ENCODE assay signal across 8 cellular contexts in the genomic region with DNA sequence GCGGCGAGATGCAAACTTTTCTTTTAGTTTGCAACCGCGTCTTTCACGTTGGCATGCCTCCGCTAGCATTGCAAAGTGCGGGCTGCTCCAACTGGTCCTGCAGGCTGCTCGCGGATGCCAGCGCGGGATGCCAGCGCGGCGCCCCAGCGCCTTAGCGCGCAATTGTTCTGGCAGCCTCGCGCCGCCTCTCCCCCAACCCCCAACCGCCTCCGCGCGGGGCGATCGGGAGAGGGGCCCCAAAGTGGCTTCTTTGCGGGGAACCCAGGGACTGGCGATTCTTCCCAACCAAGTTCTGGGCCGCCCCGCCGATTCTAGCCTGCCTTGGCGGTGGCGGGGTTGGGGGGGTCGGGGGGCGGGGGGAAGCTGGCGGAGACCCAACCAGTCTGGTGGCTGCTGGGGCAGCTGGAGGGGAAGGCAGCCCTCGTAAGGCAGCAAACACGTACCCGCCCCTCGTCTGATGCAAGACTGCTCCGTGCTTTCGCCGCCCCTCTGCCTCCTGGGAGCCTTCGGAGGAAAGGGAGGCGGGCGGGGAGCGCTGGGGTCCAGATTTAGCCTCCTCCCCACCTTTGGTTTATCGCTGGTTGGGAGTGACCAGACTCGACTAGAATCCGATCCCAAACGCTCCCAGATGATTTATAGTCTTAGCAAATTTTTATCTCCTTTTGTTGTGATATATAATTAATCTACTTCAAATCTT. TPM values are rescaled to one million over a fixed set of nuclear protein-coding genes. Genes with fewer than 3 reads are reported as not detected.
DNase-seq lines count a peak whose midpoint lies in the region; ATAC-seq and TF ChIP-seq lines count a peak whose summit lies in the region.

No MANE protein-coding gene starts in this region.

- H3K27ac ChIP-seq in KMS-11 = no peak overlapping the region

- no peaks in the 10 kb centered on the region for H3K36me3 ChIP-seq in KMS-11 (ENCODE audit: insufficient read depth)

- DNase-seq in A172 (ENCODE audit: low spot score) (peak; percentile 56), RKO (ENCODE audit: low spot score) (peak; percentile 93), amygdala (lab: John Stamatoyannopoulos, UW) (peak in 47 of 56 donors; percentile 32 to 81 (median 64)), hippocampal formation (lab: John Stamatoyannopoulos, UW) (peak; percentile 44 to 63), retina (peak; percentile 83), HUDEP-2 (lab: John Stamatoyannopoulos, UW; ENCODE audit: unreplicated experiment in 76 of 76) (no peak)

- peak overlapping the region; percentile 95 for H3K4me2 ChIP-seq in KMS-11

- peaks cover 18% of the 10 kb centered on the region for H3K4me1 ChIP-seq in KMS-11 (ENCODE audit: low read depth, poor library complexity, severe bottlenecking)

- H3K4me3 ChIP-seq in KMS-11 (IDR thresholded peaks at IDR 0.05; ENCODE audit: insufficient read depth, low read depth, low read length) = peak overlapping the region; percentile 41

- peak; percentile 50 for ATAC-seq in GM18517 (IDR thresholded peaks at IDR 0.05; ENCODE audit: unreplicated experiment)

- H2AFZ ChIP-seq in KMS-11 (ENCODE audit: low read depth) = peak overlapping the region; percentile 63; the same call in 1 of the 2 replicates

- H3K27me3 ChIP-seq in KMS-11 (ENCODE audit: insufficient read depth, low read depth) = no peaks in the 10 kb centered on the region

- peak overlapping the region; percentile 54; the same call in 1 of the 2 replicates for H3K9ac ChIP-seq in KMS-11

- TF ChIP-seq CTCF in KMS-11 (conservative IDR thresholded peaks at IDR 0.05; ENCODE audit: low read depth, low read length) = no peak

- peaks cover 19% of the 10 kb centered on the region; the same call in 1 of the 2 replicates for H3K79me2 ChIP-seq in KMS-11 (ENCODE audit: insufficient read depth, low read depth)

- H4K20me1 ChIP-seq in KMS-11 (ENCODE audit: insufficient read depth) = no peaks in the 10 kb centered on the region

RNA-seq across cellular contexts. Expression of gene PHGDH, which starts 0.8 kb away (rescaled TPM):
- 96.8 and 97.2 TPM in 2 replicates for total RNA-seq in A172 (2014; rRNA removed; shearing (Covaris generic))

RNA-seq across cellular contexts. Expression of gene HMGCS2, which starts 56.2 kb away (rescaled TPM):
- not detected in 2 replicates for total RNA-seq in A172 (2014; rRNA removed; shearing (Covaris generic))

Comparison
In these comparisons a context has a peak if more than half of its experiments do, and no peak if none do; other contexts are left out.
1. DNase-seq: peak in A172 (single experiment), RKO (single experiment), amygdala (47 of 56), hippocampal formation (2 of 2) and retina (single experiment); none in HUDEP-2 (0 of 76).